8 cellular contexts compared by ENCODE assay signal in genomic region chr15:101652098-101652782, GRCh38. TPM values are rescaled to one million over a fixed set of nuclear protein-coding genes. Genes with fewer than 3 reads are reported as not detected.
A peak's percentile ranks its signal among the peaks of the same experiment; 100 is the strongest.
DNase-seq lines count a peak whose midpoint lies in the region; ATAC-seq lines count a peak whose summit lies in the region.

A gene with protein sequence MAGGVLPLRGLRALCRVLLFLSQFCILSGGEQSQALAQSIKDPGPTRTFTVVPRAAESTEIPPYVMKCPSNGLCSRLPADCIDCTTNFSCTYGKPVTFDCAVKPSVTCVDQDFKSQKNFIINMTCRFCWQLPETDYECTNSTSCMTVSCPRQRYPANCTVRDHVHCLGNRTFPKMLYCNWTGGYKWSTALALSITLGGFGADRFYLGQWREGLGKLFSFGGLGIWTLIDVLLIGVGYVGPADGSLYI (minus strand): TSS chr15:101652381. CDS start chr15:101652361, 20 bp downstream.

- H3K4me2 ChIP-seq in mesenchymal stem cell (ENCODE audit: low read length, poor library complexity, severe bottlenecking) = peak within 1 kb of the TSS; percentile 83

- no peaks in the 10 kb centered on the region for H3K27me3 ChIP-seq in effector memory CD4-positive, alpha-beta T cell (replicated peaks; ENCODE audit: control insufficient read depth, insufficient read depth, low read length, poor library complexity, severe bottlenecking)
- H3K27me3 ChIP-seq in mesenchymal stem cell (ENCODE audit: control insufficient read depth in 1 of 2, insufficient read depth in 1 of 2, low read length in 2 of 2) = no peaks in the 10 kb centered on the region

- peak within 1 kb of the TSS; percentile 89 for H2AFZ ChIP-seq in mesenchymal stem cell (ENCODE audit: low read depth, low read length)

- peaks cover 27% of the 10 kb centered on the region for H3K36me3 ChIP-seq in effector memory CD4-positive, alpha-beta T cell (ENCODE audit: control insufficient read depth, insufficient read depth, low read length)
- H3K36me3 ChIP-seq in mesenchymal stem cell (ENCODE audit: control insufficient read depth in 1 of 2, insufficient read depth in 2 of 2, low read depth in 1 of 2, low read length in 2 of 2) = peaks cover 18 to 42% of the 10 kb centered on the region in 2 experiments

- peak within 1 kb of the TSS in 1 of 2 experiments; percentile 63 for H3K23ac ChIP-seq in mesenchymal stem cell (ENCODE audit: low read length in 2 of 2)

- peak within 1 kb of the TSS; percentile 84 to 98 for H3K18ac ChIP-seq in mesenchymal stem cell (ENCODE audit: low read depth in 1 of 2, low read length in 2 of 2)

- DNase-seq in CMK (ENCODE audit: low read depth) (peak; percentile 88), HPDE6-E6E7 (ENCODE audit: extremely low spot score) (peak; percentile 82), NK-92 (lab: John Stamatoyannopoulos, UW; ENCODE audit: unreplicated experiment) (peak; percentile 79), mesenchymal stem cell (peak; percentile 93)
- peak; percentile 97 for DNase-seq in activated CD8-positive, alpha-beta memory T cell treated with anti-CD3 and anti-CD28 coated beads for 24 hours
- peak; percentile 90 to 92 (median 90) for DNase-seq in effector memory CD4-positive, alpha-beta T cell
- DNase-seq in stimulated activated CD8-positive, alpha-beta memory T cell treated with anti-CD3 and anti-CD28 coated beads, Interleukin-12 subunit alpha, Interleukin-12 subunit beta, amount 100 ng/mL, for 4 hours (ENCODE audit: low read depth) = peak; percentile 95

- no peaks in the 10 kb centered on the region for H3K9me3 ChIP-seq in effector memory CD4-positive, alpha-beta T cell (ENCODE audit: control insufficient read depth, low read length)
- no peaks in the 10 kb centered on the region for H3K9me3 ChIP-seq in mesenchymal stem cell (ENCODE audit: control insufficient read depth, low read length)

- peak within 1 kb of the TSS; percentile 79 for H2AK5ac ChIP-seq in mesenchymal stem cell (ENCODE audit: low read length, severe bottlenecking)

- peak within 1 kb of the TSS; percentile 84 to 88 for H3K4ac ChIP-seq in mesenchymal stem cell (ENCODE audit: low read depth in 1 of 2, low read length in 2 of 2)

- peaks cover 15% of the 10 kb centered on the region for H3K4me1 ChIP-seq in effector memory CD4-positive, alpha-beta T cell (ENCODE audit: control insufficient read depth, insufficient read depth, low read length, poor library complexity, severe bottlenecking)
- peaks cover 9% of the 10 kb centered on the region for H3K4me1 ChIP-seq in mesenchymal stem cell (ENCODE audit: control insufficient read depth, insufficient read depth, low read depth, low read length)

- H2BK15ac ChIP-seq in mesenchymal stem cell (ENCODE audit: low read depth, poor library complexity, severe bottlenecking) = peak within 1 kb of the TSS; percentile 60

- peak within 1 kb of the TSS; percentile 87 for H2BK120ac ChIP-seq in mesenchymal stem cell (ENCODE audit: low read depth, low read length)

- peak within 1 kb of the TSS; percentile 79 for H3K4me3 ChIP-seq in effector memory CD4-positive, alpha-beta T cell (ENCODE audit: insufficient read depth, low read depth, low read length, poor library complexity, severe bottlenecking)
- peak within 1 kb of the TSS; percentile 95 to 98 for H3K4me3 ChIP-seq in mesenchymal stem cell (ENCODE audit: insufficient read depth in 1 of 2, low read depth in 1 of 2, low read length in 2 of 2)

- H3K9ac ChIP-seq in mesenchymal stem cell (ENCODE audit: low read length) = peak within 1 kb of the TSS; percentile 98

- H3K14ac ChIP-seq in mesenchymal stem cell (ENCODE audit: low read length in 2 of 2) = peak within 1 kb of the TSS; percentile 70 to 88

- H3K79me1 ChIP-seq in mesenchymal stem cell (replicated peaks; ENCODE audit: low read length, poor library complexity, severe bottlenecking) = peaks cover 5% of the 10 kb centered on the region

- H2BK5ac ChIP-seq in mesenchymal stem cell (ENCODE audit: low read depth, low read length, poor library complexity, severe bottlenecking) = peak within 1 kb of the TSS; percentile 39

- WGBS in mesenchymal stem cell = under 1% methylated on average over 59 of the region's 75 CpGs

- ATAC-seq in GM19463 (IDR thresholded peaks at IDR 0.05; ENCODE audit: unreplicated experiment) = peak; percentile 84

- peak within 1 kb of the TSS; percentile 93 for H3K27ac ChIP-seq in effector memory CD4-positive, alpha-beta T cell (ENCODE audit: insufficient read depth, low read length, poor library complexity, severe bottlenecking)
- H3K27ac ChIP-seq in mesenchymal stem cell (ENCODE audit: low read length, poor library complexity, severe bottlenecking) = peak within 1 kb of the TSS; percentile 69

- peak within 1 kb of the TSS in 1 of 2 experiments; percentile 64 for H2BK12ac ChIP-seq in mesenchymal stem cell (ENCODE audit: low read length in 2 of 2)

- H4K8ac ChIP-seq in mesenchymal stem cell (ENCODE audit: low read length) = peak within 1 kb of the TSS; percentile 98

- H4K91ac ChIP-seq in mesenchymal stem cell (ENCODE audit: low read length) = peak within 1 kb of the TSS; percentile 91

RNA-seq across cellular contexts. Expression of the gene that starts here (rescaled TPM):
- polyA plus RNA-seq in mesenchymal stem cell (2013, experiment 1 of 2) = 26.7 TPM
- 29.0 TPM for polyA plus RNA-seq in mesenchymal stem cell (2013, experiment 2 of 2)

Comparison
In these comparisons a context has a peak if more than half of its experiments do, and no peak if none do; other contexts are left out.
1. Peak in every context shown above with its lines: DNase-seq, ATAC-seq, H3K4me3 ChIP-seq and H3K27ac ChIP-seq.